Comparison of ENCODE assay signal across 18 cellular contexts in the genomic region with DNA sequence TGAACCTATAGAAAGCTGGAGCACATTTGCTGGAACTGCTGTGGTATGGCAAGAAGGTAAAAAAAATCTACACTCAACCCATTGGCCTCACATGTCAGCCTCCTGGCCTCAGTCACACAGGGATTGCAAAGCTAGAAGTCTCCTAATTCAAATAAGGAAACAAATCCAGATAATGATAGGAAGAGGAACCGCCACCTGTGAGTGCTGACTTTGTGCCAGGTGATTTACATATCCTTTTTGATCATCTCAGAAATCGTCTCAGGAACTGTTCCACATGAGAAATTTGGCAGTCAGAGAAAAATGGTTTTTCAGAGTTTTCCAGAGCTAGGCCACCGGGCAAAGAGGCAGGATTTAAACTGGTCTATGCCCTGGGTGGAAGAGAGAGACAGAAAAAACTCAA. TPM values are rescaled to one million over a fixed set of nuclear protein-coding genes. Genes with fewer than 3 reads are reported as not detected.
DNase-seq lines count a peak whose midpoint lies in the region; ATAC-seq and TF ChIP-seq lines count a peak whose summit lies in the region.
"Had no signal": no experiment of that assay in that cellular context is flagged by ENCODE, and none has a peak within 500 bp of the region (broad histone marks: within the 10 kb centered on the region; RNA-seq: fewer than 3 reads in every experiment).

No MANE protein-coding gene starts in this region.

- H2BK120ac ChIP-seq in mesenchymal stem cell (ENCODE audit: low read depth, low read length) = no peak overlapping the region

- H3K27ac ChIP-seq in BLaER1 = no peak overlapping the region
- H3K27ac ChIP-seq in mesenchymal stem cell (ENCODE audit: low read length, poor library complexity, severe bottlenecking) = no peak overlapping the region
- H3K27ac ChIP-seq: SK-N-MC had no signal

- H2AFZ ChIP-seq in mesenchymal stem cell (ENCODE audit: low read depth, low read length) = no peak overlapping the region

- no peak overlapping the region for H3K9ac ChIP-seq in BLaER1
- H3K9ac ChIP-seq in mesenchymal stem cell (ENCODE audit: low read length) = peak overlapping the region; percentile 82

- H3K27me3 ChIP-seq in BLaER1 (no peaks in the 10 kb centered on the region), mesenchymal stem cell (ENCODE audit: control insufficient read depth in 1 of 2, insufficient read depth in 1 of 2, low read length in 2 of 2) (peaks cover 0 to 5% of the 10 kb centered on the region in 2 experiments)

- H3K9me3 ChIP-seq in BLaER1 = peaks cover 22% of the 10 kb centered on the region; the same call in 1 of the 2 replicates
- H3K9me3 ChIP-seq in mesenchymal stem cell (ENCODE audit: control insufficient read depth, low read length) = no peaks in the 10 kb centered on the region

- H3K18ac ChIP-seq in mesenchymal stem cell (ENCODE audit: low read depth in 1 of 2, low read length in 2 of 2) = no peak overlapping the region

- H4K91ac ChIP-seq in mesenchymal stem cell (ENCODE audit: low read length) = no peak overlapping the region

- H3K9me3 Mint-ChIP-seq in chondrocyte (ENCODE audit: low read depth) = no peaks in the 10 kb centered on the region
- no peaks in the 10 kb centered on the region for H3K9me3 Mint-ChIP-seq in stimulated activated effector memory CD8-positive, alpha-beta T cell treated with anti-CD3 and anti-CD28 coated beads, Interleukin-12 subunit alpha, Interleukin-12 subunit beta, amount 100 ng/mL, for 72 hours

- no peak overlapping the region for H2BK12ac ChIP-seq in mesenchymal stem cell (ENCODE audit: low read length in 2 of 2)

- H3K79me1 ChIP-seq in mesenchymal stem cell (replicated peaks; ENCODE audit: low read length, poor library complexity, severe bottlenecking) = no peaks in the 10 kb centered on the region

- H3K27ac Mint-ChIP-seq in chondrocyte (ENCODE audit: unreplicated experiment) = peak overlapping the region; percentile 78
- H3K27ac Mint-ChIP-seq in stimulated activated effector memory CD8-positive, alpha-beta T cell treated with anti-CD3 and anti-CD28 coated beads, Interleukin-12 subunit alpha, Interleukin-12 subunit beta, amount 100 ng/mL, for 72 hours = no peak overlapping the region

- H3K4me3 Mint-ChIP-seq in chondrocyte (ENCODE audit: unreplicated experiment) = no peak overlapping the region
- H3K4me3 Mint-ChIP-seq in stimulated activated effector memory CD8-positive, alpha-beta T cell treated with anti-CD3 and anti-CD28 coated beads, Interleukin-12 subunit alpha, Interleukin-12 subunit beta, amount 100 ng/mL, for 72 hours = no peak overlapping the region

- no peak for TF ChIP-seq CTCF in chondrocyte (IDR thresholded peaks at IDR 0.05)

- H3K36me3 ChIP-seq in BLaER1 = no peaks in the 10 kb centered on the region
- no peaks in the 10 kb centered on the region for H3K36me3 ChIP-seq in mesenchymal stem cell (ENCODE audit: control insufficient read depth in 1 of 2, insufficient read depth in 2 of 2, low read depth in 1 of 2, low read length in 2 of 2)

- no peak overlapping the region for H2BK15ac ChIP-seq in mesenchymal stem cell (ENCODE audit: low read depth, poor library complexity, severe bottlenecking)

- WGBS in mesenchymal stem cell = 94% methylated on average over 3 of the region's 3 CpGs

- peaks cover 47% of the 10 kb centered on the region for H3K4me1 Mint-ChIP-seq in chondrocyte (ENCODE audit: low read depth)
- no peaks in the 10 kb centered on the region for H3K4me1 Mint-ChIP-seq in stimulated activated effector memory CD8-positive, alpha-beta T cell treated with anti-CD3 and anti-CD28 coated beads, Interleukin-12 subunit alpha, Interleukin-12 subunit beta, amount 100 ng/mL, for 72 hours

- H3K23ac ChIP-seq in mesenchymal stem cell (ENCODE audit: low read length in 2 of 2) = no peak overlapping the region

- no peaks in the 10 kb centered on the region for H4K20me1 ChIP-seq in BLaER1

- DNase-seq in NAMALWA (ENCODE audit: low spot score) (peak; percentile 41), chondrocyte (ENCODE audit: low spot score) (no peak), mesenchymal stem cell (no peak), CD1c-positive myeloid dendritic cell (ENCODE audit: extremely low spot score) (no peak)
- no peak for DNase-seq in stimulated activated effector memory CD8-positive, alpha-beta T cell treated with anti-CD3 and anti-CD28 coated beads, Interleukin-12 subunit alpha, Interleukin-12 subunit beta, amount 100 ng/mL, for 72 hours (ENCODE audit: low spot score in 2 of 2)
- DNase-seq: DMS 273 treated with DMSO at 0.1 percent for 48 hours; NCI-H146; NCI-H2081 treated with DMSO at 0.1 percent for 48 hours; NCI-H69; NK-92 treated with Interleukin-12 subunit alpha and Interleukin-12 subunit beta, amount 100 ng/mL, for 24 hours had no signal

- ATAC-seq in HG03025 (IDR thresholded peaks at IDR 0.05; ENCODE audit: low FRiP score, unreplicated experiment) (no peak), HG03460 (IDR thresholded peaks at IDR 0.05; ENCODE audit: unreplicated experiment) (no peak)
- ATAC-seq in stimulated activated effector memory CD8-positive, alpha-beta T cell treated with anti-CD3 and anti-CD28 coated beads, Interleukin-12 subunit alpha, Interleukin-12 subunit beta, amount 100 ng/mL, for 72 hours = no peak
- ATAC-seq: Right ventricle myocardium inferior had no signal

- peaks cover 19% of the 10 kb centered on the region for H3K4me1 ChIP-seq in BLaER1
- peaks cover 3% of the 10 kb centered on the region for H3K4me1 ChIP-seq in mesenchymal stem cell (ENCODE audit: control insufficient read depth, insufficient read depth, low read depth, low read length)

- H3K36me3 Mint-ChIP-seq in chondrocyte (ENCODE audit: low read depth) = no peaks in the 10 kb centered on the region
- H3K36me3 Mint-ChIP-seq in stimulated activated effector memory CD8-positive, alpha-beta T cell treated with anti-CD3 and anti-CD28 coated beads, Interleukin-12 subunit alpha, Interleukin-12 subunit beta, amount 100 ng/mL, for 72 hours = no peaks in the 10 kb centered on the region

- H4K8ac ChIP-seq in mesenchymal stem cell (ENCODE audit: low read length) = no peak overlapping the region

- H3K27me3 Mint-ChIP-seq in chondrocyte (ENCODE audit: low read depth) = no peaks in the 10 kb centered on the region

- peak overlapping the region; percentile 41 for H3K4me2 ChIP-seq in BLaER1
- H3K4me2 ChIP-seq in mesenchymal stem cell (ENCODE audit: low read length, poor library complexity, severe bottlenecking) = no peak overlapping the region

- no peak overlapping the region for H2AK5ac ChIP-seq in mesenchymal stem cell (ENCODE audit: low read length, severe bottlenecking)

- H3K14ac ChIP-seq in mesenchymal stem cell (ENCODE audit: low read length in 2 of 2) = no peak overlapping the region

- H3K4ac ChIP-seq in mesenchymal stem cell (ENCODE audit: low read depth in 1 of 2, low read length in 2 of 2) = no peak overlapping the region

- no peak overlapping the region for H2BK5ac ChIP-seq in mesenchymal stem cell (ENCODE audit: low read depth, low read length, poor library complexity, severe bottlenecking)

- H3K4me3 ChIP-seq in BLaER1 (no peak overlapping the region), mesenchymal stem cell (ENCODE audit: insufficient read depth in 1 of 2, low read depth in 1 of 2, low read length in 2 of 2) (no peak overlapping the region)
- H3K4me3 ChIP-seq: SK-N-MC had no signal

RNA-seq across cellular contexts. Expression of a gene that starts 1.0 kb away (rescaled TPM):
- total RNA-seq in chondrocyte = 0.70 to 2.6 TPM (median 0.90 TPM) in 3 replicates
- polyA plus RNA-seq in mesenchymal stem cell (2013, experiment 1 of 2) = not detected
- not detected for polyA plus RNA-seq in mesenchymal stem cell (2013, experiment 2 of 2)
- total RNA-seq: A673, H4, Right ventricle myocardium inferior had no signal

RNA-seq across cellular contexts. Expression of a gene that starts 22.8 kb away (rescaled TPM):
- total RNA-seq in chondrocyte = not detected in 3 replicates
- polyA plus RNA-seq in mesenchymal stem cell (2013, experiment 1 of 2) = not detected
- not detected for polyA plus RNA-seq in mesenchymal stem cell (2013, experiment 2 of 2)
- total RNA-seq: A673, H4, LHCN-M2, Right ventricle myocardium inferior had no signal

RNA-seq across cellular contexts. Expression of a gene that starts 22.9 kb away (rescaled TPM):
- 208 to 225 TPM (median 219 TPM) in 3 replicates for total RNA-seq in chondrocyte
- polyA plus RNA-seq in mesenchymal stem cell (2013, experiment 1 of 2) = 570 TPM
- polyA plus RNA-seq in mesenchymal stem cell (2013, experiment 2 of 2) = 566 TPM

RNA-seq across cellular contexts. Expression of a gene that starts 33.2 kb away (rescaled TPM):
- not detected in 3 replicates for total RNA-seq in chondrocyte
- polyA plus RNA-seq in mesenchymal stem cell (2013, experiment 1 of 2) = not detected
- not detected for polyA plus RNA-seq in mesenchymal stem cell (2013, experiment 2 of 2)
- total RNA-seq: A673, H4, LHCN-M2, Right ventricle myocardium inferior had no signal
